In genomic region chr16:259226-259625, GRCh38 we compare ENCODE assay signal across 26 cellular contexts. TPM values are rescaled to one million over a fixed set of nuclear protein-coding genes. Genes with fewer than 3 reads are reported as not detected.
"Had no signal": no experiment of that assay in that cellular context is flagged by ENCODE, and none has a peak within 500 bp of the region (broad histone marks: within the 10 kb centered on the region; RNA-seq: fewer than 3 reads in every experiment).

No MANE protein-coding gene starts in this region.

- H3K4me3 Mint-ChIP-seq: activated CD8-positive, alpha-beta memory T cell treated with anti-CD3 and anti-CD28 coated beads, Interleukin-2, amount 10 ng/mL, durations not matched to agents 7 days and 5 days; activated naive CD4-positive, alpha-beta T cell treated with anti-CD3 and anti-CD28 coated beads, Interleukin-2, amount 50 U/mL, for 24 hours; brain; dendritic cell treated with granulocyte-macrophage colony-stimulating factor and Interleukin-4, amounts not matched to agents 40 ng/mL and 50 ng/mL, for 4 days; T-helper 17 cell had no signal

- FAIRE-seq: pancreas, urothelium cell line had no signal

- H3K36me3 Mint-ChIP-seq: activated CD8-positive, alpha-beta memory T cell treated with anti-CD3 and anti-CD28 coated beads, Interleukin-2, amount 10 ng/mL, durations not matched to agents 7 days and 5 days had no signal

- H3K27ac Mint-ChIP-seq: activated CD8-positive, alpha-beta memory T cell treated with anti-CD3 and anti-CD28 coated beads, Interleukin-2, amount 10 ng/mL, durations not matched to agents 7 days and 5 days; activated naive CD4-positive, alpha-beta T cell treated with anti-CD3 and anti-CD28 coated beads, Interleukin-2, amount 50 U/mL, for 24 hours; dendritic cell treated with granulocyte-macrophage colony-stimulating factor and Interleukin-4, amounts not matched to agents 40 ng/mL and 50 ng/mL, for 4 days; T-helper 17 cell had no signal

- ATAC-seq: activated CD8-positive, alpha-beta memory T cell treated with anti-CD3 and anti-CD28 coated beads, Interleukin-2, amount 10 ng/mL, durations not matched to agents 7 days and 5 days; left lobe of liver; lower lobe of right lung; mucosa of descending colon; pancreas; psoas muscle; T-helper 17 cell had no signal

- DNase-seq: activated CD4-positive, alpha-beta T cell treated with anti-CD3 and anti-CD28 coated beads for 1 hour; activated CD8-positive, alpha-beta memory T cell treated with anti-CD3 and anti-CD28 coated beads, Interleukin-2, amount 10 ng/mL, durations not matched to agents 7 days and 5 days; activated gamma-delta T cell; activated T-cell treated with anti-CD3 and anti-CD28 coated beads for 4 hours; aorta; effector CD4-positive, alpha-beta T cell; erythroblast; foreskin fibroblast; lower lobe of right lung; mesendoderm; mucosa of descending colon; psoas muscle; spleen; stimulated activated CD4-positive, alpha-beta T cell treated with anti-CD3 and anti-CD28 coated beads, Interleukin-4, amount 100 ng/mL, for 1 hour; stomach; SW 1271; T-helper 17 cell; transverse colon had no signal

- H3K27me3 Mint-ChIP-seq: activated CD8-positive, alpha-beta memory T cell treated with anti-CD3 and anti-CD28 coated beads, Interleukin-2, amount 10 ng/mL, durations not matched to agents 7 days and 5 days; activated naive CD4-positive, alpha-beta T cell treated with anti-CD3 and anti-CD28 coated beads, Interleukin-2, amount 50 U/mL, for 24 hours; brain; dendritic cell treated with granulocyte-macrophage colony-stimulating factor and Interleukin-4, amounts not matched to agents 40 ng/mL and 50 ng/mL, for 4 days; T-helper 17 cell had no signal

- H3K9me3 Mint-ChIP-seq: activated naive CD4-positive, alpha-beta T cell treated with anti-CD3 and anti-CD28 coated beads, Interleukin-2, amount 50 U/mL, for 24 hours; brain; dendritic cell treated with granulocyte-macrophage colony-stimulating factor and Interleukin-4, amounts not matched to agents 40 ng/mL and 50 ng/mL, for 4 days had no signal

- H3K4me1 Mint-ChIP-seq: brain had no signal

RNA-seq across cellular contexts. Expression of gene RGS11, which starts 16.5 kb away (rescaled TPM):
- total RNA-seq: activated CD8-positive, alpha-beta memory T cell treated with anti-CD3 and anti-CD28 coated beads, Interleukin-2, amount 10 ng/mL, durations not matched to agents 7 days and 5 days; kidney epithelial cell; T-helper 17 cell had no signal

RNA-seq across cellular contexts. Expression of gene ARHGDIG, which starts 21.2 kb away (rescaled TPM):
- total RNA-seq: activated CD8-positive, alpha-beta memory T cell treated with anti-CD3 and anti-CD28 coated beads, Interleukin-2, amount 10 ng/mL, durations not matched to agents 7 days and 5 days; lower lobe of right lung; spleen; suprapubic skin; T-helper 17 cell had no signal

RNA-seq across cellular contexts. Expression of gene PDIA2, which starts 23.7 kb away (rescaled TPM):
- total RNA-seq: activated CD8-positive, alpha-beta memory T cell treated with anti-CD3 and anti-CD28 coated beads, Interleukin-2, amount 10 ng/mL, durations not matched to agents 7 days and 5 days; kidney epithelial cell; lower lobe of right lung; suprapubic skin had no signal
